10 cellular contexts compared by ENCODE assay signal in genomic region chr2:52934354-52934898, GRCh38.
A peak's percentile ranks its signal among the peaks of the same experiment; 100 is the strongest.
DNase-seq lines count a peak whose midpoint lies in the region; ATAC-seq and TF ChIP-seq lines count a peak whose summit lies in the region.
"Had no signal": no experiment of that assay in that cellular context is flagged by ENCODE, and none has a peak within 500 bp of the region (broad histone marks: within the 10 kb centered on the region; RNA-seq: fewer than 3 reads in every experiment).

No MANE protein-coding gene starts in this region.

- H3K4me1 Mint-ChIP-seq in T-helper 2 cell treated with Interferon-gamma antibody and Interleukin-4, amounts not matched to agents 5 μg/mL and 100 μg/mL, for 36 hours (ENCODE audit: low read depth): peaks cover 11% of the 10 kb centered on the region
- no peaks in the 10 kb centered on the region for H3K4me1 Mint-ChIP-seq in endodermal cell
- peaks cover 0 to 8% (median 2%) of the 10 kb centered on the region in 4 donors for H3K4me1 Mint-ChIP-seq in CD4-positive, alpha-beta memory T cell
- H3K4me1 Mint-ChIP-seq: naive B cell had no signal

- no peak for DNase-seq in T-helper 2 cell treated with Interferon-gamma antibody and Interleukin-4, amounts not matched to agents 5 μg/mL and 100 μg/mL, for 36 hours (ENCODE audit: low spot score)
- peak; percentile 44 for DNase-seq in osteoblast (ENCODE audit: insufficient read length, low spot score, missing footprints)
- DNase-seq in endodermal cell: no peak
- no peak for DNase-seq in NCI-H1048 (lab: John Stamatoyannopoulos, UW)
- DNase-seq in CD4-positive, alpha-beta memory T cell: no peak
- DNase-seq: naive B cell had no signal

- POLR2A ChIA-PET in CD4-positive, alpha-beta memory T cell (lab: Charles Lee; ENCODE audit: partially characterized antibody): no interaction called here

- CTCF ChIA-PET in CD4-positive, alpha-beta memory T cell (lab: Charles Lee; ENCODE audit: partially characterized antibody): no interaction called here

- H3K27ac ChIP-seq in osteoblast (ENCODE audit: low read depth, low read length) (peak overlapping the region; percentile 26), endodermal cell (ENCODE audit: low read depth, low read length) (no peak overlapping the region)
- H3K27ac ChIP-seq in CD4-positive, alpha-beta memory T cell (ENCODE audit: low read depth, low read length): no peak overlapping the region
- H3K27ac ChIP-seq: SJSA1 had no signal

- H3K79me2 ChIP-seq in osteoblast (ENCODE audit: insufficient read depth, low read length): no peaks in the 10 kb centered on the region

- peaks cover 4% of the 10 kb centered on the region for H3K36me3 Mint-ChIP-seq in T-helper 2 cell treated with Interferon-gamma antibody and Interleukin-4, amounts not matched to agents 5 μg/mL and 100 μg/mL, for 36 hours (ENCODE audit: low read depth)
- H3K36me3 Mint-ChIP-seq in endodermal cell (ENCODE audit: low read depth): peaks cover 3% of the 10 kb centered on the region
- H3K36me3 Mint-ChIP-seq in CD4-positive, alpha-beta memory T cell: no peaks in the 10 kb centered on the region

- peak overlapping the region; percentile 45 for H3K4me2 ChIP-seq in osteoblast (ENCODE audit: insufficient read depth, low read length)

- intact Hi-C loops in CD4-positive, alpha-beta memory T cell (cut with micrococcal nuclease): no loop called here

- H3K4me3 ChIP-seq in osteoblast (ENCODE audit: insufficient read depth, low read length) (no peak overlapping the region), endodermal cell (ENCODE audit: low read length) (no peak overlapping the region)
- H3K4me3 ChIP-seq in CD4-positive, alpha-beta memory T cell (ENCODE audit: low read length in 2 of 2): no peak overlapping the region
- H3K4me3 ChIP-seq: SJSA1 had no signal

- H3K27me3 Mint-ChIP-seq in T-helper 2 cell treated with Interferon-gamma antibody and Interleukin-4, amounts not matched to agents 5 μg/mL and 100 μg/mL, for 36 hours (ENCODE audit: low read depth): no peaks in the 10 kb centered on the region
- no peaks in the 10 kb centered on the region for H3K27me3 Mint-ChIP-seq in endodermal cell (ENCODE audit: insufficient read depth)
- H3K27me3 Mint-ChIP-seq in CD4-positive, alpha-beta memory T cell: no peaks in the 10 kb centered on the region
- H3K27me3 Mint-ChIP-seq: naive B cell had no signal

- no peak overlapping the region for H2AFZ ChIP-seq in osteoblast (ENCODE audit: low read length)

- ATAC-seq in GM18909 (IDR thresholded peaks at IDR 0.05; ENCODE audit: poor library complexity, unreplicated experiment) (peak; percentile 70), HG03039 (IDR thresholded peaks at IDR 0.05; ENCODE audit: unreplicated experiment) (peak; percentile 50), HG02642 (IDR thresholded peaks at IDR 0.05; ENCODE audit: poor library complexity, unreplicated experiment) (no peak)

- peak overlapping the region; percentile 18 for H3K4me3 Mint-ChIP-seq in T-helper 2 cell treated with Interferon-gamma antibody and Interleukin-4, amounts not matched to agents 5 μg/mL and 100 μg/mL, for 36 hours
- no peak overlapping the region for H3K4me3 Mint-ChIP-seq in endodermal cell
- no peak overlapping the region for H3K4me3 Mint-ChIP-seq in CD4-positive, alpha-beta memory T cell
- H3K4me3 Mint-ChIP-seq: naive B cell had no signal

- H3K9me3 ChIP-seq in osteoblast (ENCODE audit: low read depth, low read length): no peaks in the 10 kb centered on the region
- no peaks in the 10 kb centered on the region for H3K9me3 ChIP-seq in endodermal cell (ENCODE audit: control insufficient read depth, low read length)
- no peaks in the 10 kb centered on the region for H3K9me3 ChIP-seq in CD4-positive, alpha-beta memory T cell (ENCODE audit: control insufficient read depth in 1 of 2, low read length in 2 of 2)
- H3K9me3 ChIP-seq: SJSA1 had no signal

- H3K27ac Mint-ChIP-seq in T-helper 2 cell treated with Interferon-gamma antibody and Interleukin-4, amounts not matched to agents 5 μg/mL and 100 μg/mL, for 36 hours: peak overlapping the region; percentile 62
- no peak overlapping the region for H3K27ac Mint-ChIP-seq in endodermal cell
- H3K27ac Mint-ChIP-seq in CD4-positive, alpha-beta memory T cell: no peak overlapping the region
- H3K27ac Mint-ChIP-seq: naive B cell had no signal

- H3K9ac ChIP-seq in endodermal cell (ENCODE audit: extremely low read depth, low read length, poor library complexity, severe bottlenecking): no peak overlapping the region

- H4K20me1 ChIP-seq in osteoblast (ENCODE audit: insufficient read depth, low read length): no peaks in the 10 kb centered on the region

- H3K36me3 ChIP-seq in osteoblast (ENCODE audit: insufficient read depth, low read length) (no peaks in the 10 kb centered on the region), endodermal cell (ENCODE audit: control insufficient read depth, insufficient read depth, low read length) (no peaks in the 10 kb centered on the region)
- H3K36me3 ChIP-seq in CD4-positive, alpha-beta memory T cell (ENCODE audit: insufficient read depth, low read length): no peaks in the 10 kb centered on the region
- H3K36me3 ChIP-seq: SJSA1 had no signal

- no peak for TF ChIP-seq CTCF in osteoblast (IDR thresholded peaks at IDR 0.05; ENCODE audit: extremely low read depth, low read depth, low read length)
- TF ChIP-seq CTCF in endodermal cell (conservative IDR thresholded peaks at IDR 0.05): no peak

- H3K27me3 ChIP-seq in osteoblast (ENCODE audit: insufficient read depth, low read length) (no peaks in the 10 kb centered on the region), endodermal cell (ENCODE audit: control insufficient read depth, insufficient read depth, low read length, poor library complexity, severe bottlenecking) (no peaks in the 10 kb centered on the region)
- no peaks in the 10 kb centered on the region for H3K27me3 ChIP-seq in CD4-positive, alpha-beta memory T cell (ENCODE audit: insufficient read depth, low read length)
- H3K27me3 ChIP-seq: SJSA1 had no signal

- WGBS in endodermal cell (ENCODE audit: insufficient coverage in 1 of 2, insufficient read length in 1 of 2), 2 experiments: 90 to 100% methylated on average over 2 to 3 of the region's 3 CpGs

- H3K4me1 ChIP-seq in osteoblast (ENCODE audit: insufficient read depth, low read length) (peaks cover 15% of the 10 kb centered on the region), endodermal cell (ENCODE audit: control insufficient read depth, insufficient read depth, low read length) (no peaks in the 10 kb centered on the region)
- no peaks in the 10 kb centered on the region for H3K4me1 ChIP-seq in CD4-positive, alpha-beta memory T cell (ENCODE audit: insufficient read depth, low read length)
- H3K4me1 ChIP-seq: SJSA1 had no signal

- H3K9me3 Mint-ChIP-seq in T-helper 2 cell treated with Interferon-gamma antibody and Interleukin-4, amounts not matched to agents 5 μg/mL and 100 μg/mL, for 36 hours: peaks cover 36% of the 10 kb centered on the region
- H3K9me3 Mint-ChIP-seq in endodermal cell: peaks cover 16% of the 10 kb centered on the region
- H3K9me3 Mint-ChIP-seq in CD4-positive, alpha-beta memory T cell: peaks cover 0 to 8% (median 3%) of the 10 kb centered on the region in 8 donors
